Comparison of ENCODE assay signal across 11 cellular contexts in the genomic region with DNA sequence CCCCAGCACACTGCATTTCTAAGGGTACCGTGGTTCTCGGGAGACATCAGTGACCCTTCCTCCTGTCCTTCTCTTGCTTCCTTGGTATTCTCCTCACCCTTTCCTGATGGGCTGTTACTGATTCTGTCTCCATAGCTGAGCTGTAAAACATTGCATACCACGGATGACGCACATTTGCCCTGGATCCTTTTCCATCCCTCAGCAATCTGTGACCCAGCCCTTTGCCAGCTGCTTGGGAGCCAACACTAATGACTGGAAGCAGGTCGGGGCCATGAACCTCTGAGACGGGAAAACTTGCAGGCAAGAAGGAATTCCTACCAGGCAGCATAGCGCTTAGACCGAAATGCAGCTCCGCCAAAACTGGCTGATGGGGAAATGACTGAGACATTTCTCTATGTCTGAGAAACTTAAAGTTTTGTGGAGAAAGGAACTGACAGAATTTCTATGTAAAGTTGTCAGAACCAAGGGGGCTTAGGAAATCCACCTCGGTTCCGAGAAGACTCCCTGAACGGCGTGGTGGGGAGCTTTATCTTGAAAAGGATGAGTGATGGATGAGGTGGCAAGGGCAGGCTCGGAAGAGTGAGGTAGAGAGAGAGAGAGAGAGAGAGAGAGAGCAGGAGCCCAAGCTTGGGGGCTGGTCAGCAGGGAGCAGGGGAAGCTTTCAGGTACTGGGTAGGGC. TPM values are rescaled to one million over a fixed set of nuclear protein-coding genes. Genes with fewer than 3 reads are reported as not detected.
DNase-seq lines count a peak whose midpoint lies in the region; ATAC-seq and TF ChIP-seq lines count a peak whose summit lies in the region.
"Had no signal": no experiment of that assay in that cellular context is flagged by ENCODE, and none has a peak within 500 bp of the region (broad histone marks: within the 10 kb centered on the region; RNA-seq: fewer than 3 reads in every experiment).

No MANE protein-coding gene starts in this region.

- H3K36me3 ChIP-seq in suprapubic skin: no peaks in the 10 kb centered on the region
- H3K36me3 ChIP-seq: transverse colon had no signal

- H3K4me3 Mint-ChIP-seq in activated naive CD4-positive, alpha-beta T cell treated with anti-CD3 and anti-CD28 coated beads, Interleukin-2, amount 50 U/mL, for 24 hours: no peak overlapping the region
- H3K4me3 Mint-ChIP-seq in WTC11: peak overlapping the region; percentile 40
- H3K4me3 Mint-ChIP-seq in activated naive CD4-positive, alpha-beta T cell treated with anti-CD3 and anti-CD28 coated beads, Interleukin-2, amount 10 ng/mL, durations not matched to agents 7 days and 5 days: no peak overlapping the region

- ATAC-seq in activated naive CD4-positive, alpha-beta T cell treated with anti-CD3 and anti-CD28 coated beads, Interleukin-2, amount 50 U/mL, for 72 hours: no peak
- ATAC-seq in WTC11 (peak; percentile 27), HG03095 (IDR thresholded peaks at IDR 0.05; ENCODE audit: unreplicated experiment) (no peak)

- no peaks in the 10 kb centered on the region for H3K9me3 ChIP-seq in suprapubic skin
- H3K9me3 ChIP-seq: transverse colon had no signal

- no peak for DNase-seq in activated naive CD4-positive, alpha-beta T cell treated with anti-CD3 and anti-CD28 coated beads, Interleukin-2, amount 50 U/mL, for 72 hours (ENCODE audit: low spot score in 2 of 2)
- DNase-seq in WTC11 (ENCODE audit: low spot score) (no peak), fibroblast of villous mesenchyme (ENCODE audit: low read depth) (peak; percentile 95), suprapubic skin (ENCODE audit: low spot score in 2 of 2) (peak in 1 of 2 donors; percentile 90), putamen (ENCODE audit: low spot score) (no peak)
- no peak for DNase-seq in activated naive CD4-positive, alpha-beta T cell treated with anti-CD3 and anti-CD28 coated beads, Interleukin-2, amount 10 ng/mL, durations not matched to agents 7 days and 5 days
- DNase-seq: activated CD8-positive, alpha-beta memory T cell treated with anti-CD3 and anti-CD28 coated beads for 24 hours; transverse colon had no signal

- H3K27me3 Mint-ChIP-seq in activated naive CD4-positive, alpha-beta T cell treated with anti-CD3 and anti-CD28 coated beads, Interleukin-2, amount 50 U/mL, for 24 hours: peaks cover 16% of the 10 kb centered on the region
- H3K27me3 Mint-ChIP-seq in WTC11 (ENCODE audit: low read depth): no peaks in the 10 kb centered on the region
- peaks cover 53% of the 10 kb centered on the region for H3K27me3 Mint-ChIP-seq in activated naive CD4-positive, alpha-beta T cell treated with anti-CD3 and anti-CD28 coated beads, Interleukin-2, amount 10 ng/mL, durations not matched to agents 7 days and 5 days

- no peak for TF ChIP-seq POLR2A in suprapubic skin (IDR thresholded peaks at IDR 0.05)

- no peaks in the 10 kb centered on the region for H3K27me3 ChIP-seq in suprapubic skin
- H3K27me3 ChIP-seq: transverse colon had no signal

- H3K4me1 ChIP-seq in suprapubic skin: peaks cover 45% of the 10 kb centered on the region

- CTCF ChIA-PET in WTC11 (lab: Charles Lee): interaction anchor here (0.6 to 3.2 kb wide), 13 partner anchors 14 to 203 kb away, joined by 3 to 23 read pairs (median 4); a partner anchor contains a TSS
- CTCF ChIA-PET in activated naive CD4-positive, alpha-beta T cell treated with anti-CD3 and anti-CD28 coated beads, Interleukin-2, amount 10 ng/mL, durations not matched to agents 7 days and 5 days (lab: Charles Lee): no interaction called here

- H3K36me3 Mint-ChIP-seq in activated naive CD4-positive, alpha-beta T cell treated with anti-CD3 and anti-CD28 coated beads, Interleukin-2, amount 50 U/mL, for 24 hours: peaks cover 5% of the 10 kb centered on the region
- H3K36me3 Mint-ChIP-seq in activated naive CD4-positive, alpha-beta T cell treated with anti-CD3 and anti-CD28 coated beads, Interleukin-2, amount 50 U/mL, for 72 hours: peaks cover 3 to 6% of the 10 kb centered on the region in 2 donors
- no peaks in the 10 kb centered on the region for H3K36me3 Mint-ChIP-seq in WTC11
- no peaks in the 10 kb centered on the region for H3K36me3 Mint-ChIP-seq in activated naive CD4-positive, alpha-beta T cell treated with anti-CD3 and anti-CD28 coated beads, Interleukin-2, amount 10 ng/mL, durations not matched to agents 7 days and 5 days
- H3K36me3 Mint-ChIP-seq: CD14-positive monocyte had no signal

- WGBS in suprapubic skin: 34% methylated on average over 14 of the region's 14 CpGs

- TF ChIP-seq EP300 in suprapubic skin (IDR thresholded peaks at IDR 0.05): no peak

- peak overlapping the region; percentile 55 for H3K27ac Mint-ChIP-seq in activated naive CD4-positive, alpha-beta T cell treated with anti-CD3 and anti-CD28 coated beads, Interleukin-2, amount 50 U/mL, for 24 hours
- H3K27ac Mint-ChIP-seq in activated naive CD4-positive, alpha-beta T cell treated with anti-CD3 and anti-CD28 coated beads, Interleukin-2, amount 50 U/mL, for 72 hours: peak overlapping the region in 1 of 2 donors; percentile 73
- peak overlapping the region; percentile 80 for H3K27ac Mint-ChIP-seq in WTC11
- no peak overlapping the region for H3K27ac Mint-ChIP-seq in activated naive CD4-positive, alpha-beta T cell treated with anti-CD3 and anti-CD28 coated beads, Interleukin-2, amount 10 ng/mL, durations not matched to agents 7 days and 5 days
- H3K27ac Mint-ChIP-seq: CD14-positive monocyte had no signal

- POLR2A ChIA-PET in WTC11 (lab: Charles Lee): interaction anchor here (0.9 to 1.6 kb wide), 8 partner anchors 14 to 51 kb away, joined by 3 to 9 read pairs (median 5); a partner anchor contains a TSS

- TF ChIP-seq CTCF in WTC11 (IDR thresholded peaks at IDR 0.05): no peak
- TF ChIP-seq CTCF in fibroblast of villous mesenchyme (IDR thresholded peaks at IDR 0.05; ENCODE audit: insufficient read depth, low read depth, low read length): no peak
- no peak for TF ChIP-seq CTCF in suprapubic skin (IDR thresholded peaks at IDR 0.05)

- H3K27ac ChIP-seq in suprapubic skin: peak overlapping the region; percentile 91

- H3K9me3 Mint-ChIP-seq in activated naive CD4-positive, alpha-beta T cell treated with anti-CD3 and anti-CD28 coated beads, Interleukin-2, amount 50 U/mL, for 24 hours: peaks cover 13% of the 10 kb centered on the region
- peaks cover 3 to 8% of the 10 kb centered on the region in 2 donors for H3K9me3 Mint-ChIP-seq in activated naive CD4-positive, alpha-beta T cell treated with anti-CD3 and anti-CD28 coated beads, Interleukin-2, amount 50 U/mL, for 72 hours
- H3K9me3 Mint-ChIP-seq in WTC11: no peaks in the 10 kb centered on the region
- no peaks in the 10 kb centered on the region for H3K9me3 Mint-ChIP-seq in activated naive CD4-positive, alpha-beta T cell treated with anti-CD3 and anti-CD28 coated beads, Interleukin-2, amount 10 ng/mL, durations not matched to agents 7 days and 5 days
- H3K9me3 Mint-ChIP-seq: CD14-positive monocyte had no signal

- H3K4me3 ChIP-seq in fibroblast of villous mesenchyme (ENCODE audit: low read depth, low read length): no peak overlapping the region
- H3K4me3 ChIP-seq in suprapubic skin: no peak overlapping the region
- H3K4me3 ChIP-seq: transverse colon had no signal

- peaks cover 20% of the 10 kb centered on the region for H3K4me1 Mint-ChIP-seq in activated naive CD4-positive, alpha-beta T cell treated with anti-CD3 and anti-CD28 coated beads, Interleukin-2, amount 50 U/mL, for 24 hours
- H3K4me1 Mint-ChIP-seq in WTC11: peaks cover 30% of the 10 kb centered on the region
- peaks cover 8% of the 10 kb centered on the region for H3K4me1 Mint-ChIP-seq in activated naive CD4-positive, alpha-beta T cell treated with anti-CD3 and anti-CD28 coated beads, Interleukin-2, amount 10 ng/mL, durations not matched to agents 7 days and 5 days

TF ChIP-seq in WTC11, 78 proteins besides CTCF, POLR2A, EP300 and RAD21 (continues in another document):
- no peak for TF ChIP-seq NR2C2 (CRISPR knock-in tag; IDR thresholded peaks at IDR 0.05)
- TF ChIP-seq, protein P1, sequence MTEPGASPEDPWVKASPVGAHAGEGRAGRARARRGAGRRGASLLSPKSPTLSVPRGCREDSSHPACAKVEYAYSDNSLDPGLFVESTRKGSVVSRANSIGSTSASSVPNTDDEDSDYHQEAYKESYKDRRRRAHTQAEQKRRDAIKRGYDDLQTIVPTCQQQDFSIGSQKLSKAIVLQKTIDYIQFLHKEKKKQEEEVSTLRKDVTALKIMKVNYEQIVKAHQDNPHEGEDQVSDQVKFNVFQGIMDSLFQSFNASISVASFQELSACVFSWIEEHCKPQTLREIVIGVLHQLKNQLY (CRISPR knock-in tag; IDR thresholded peaks at IDR 0.05): no peak
- TF ChIP-seq, protein P2, sequence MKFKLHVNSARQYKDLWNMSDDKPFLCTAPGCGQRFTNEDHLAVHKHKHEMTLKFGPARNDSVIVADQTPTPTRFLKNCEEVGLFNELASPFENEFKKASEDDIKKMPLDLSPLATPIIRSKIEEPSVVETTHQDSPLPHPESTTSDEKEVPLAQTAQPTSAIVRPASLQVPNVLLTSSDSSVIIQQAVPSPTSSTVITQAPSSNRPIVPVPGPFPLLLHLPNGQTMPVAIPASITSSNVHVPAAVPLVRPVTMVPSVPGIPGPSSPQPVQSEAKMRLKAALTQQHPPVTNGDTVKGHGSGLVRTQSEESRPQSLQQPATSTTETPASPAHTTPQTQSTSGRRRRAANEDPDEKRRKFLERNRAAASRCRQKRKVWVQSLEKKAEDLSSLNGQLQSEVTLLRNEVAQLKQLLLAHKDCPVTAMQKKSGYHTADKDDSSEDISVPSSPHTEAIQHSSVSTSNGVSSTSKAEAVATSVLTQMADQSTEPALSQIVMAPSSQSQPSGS (CRISPR knock-in tag; IDR thresholded peaks at IDR 0.05; ENCODE audit: borderline replicate concordance, low read depth): no peak
- no peak for TF ChIP-seq TCF7 (CRISPR knock-in tag; IDR thresholded peaks at IDR 0.05; ENCODE audit: low read depth)

RNA-seq across cellular contexts. Expression of a gene that starts 19.2 kb away (rescaled TPM):
- under 1 TPM in 1 of 2 donors, not detected in 1; 0.43 TPM for total RNA-seq in activated naive CD4-positive, alpha-beta T cell treated with anti-CD3 and anti-CD28 coated beads, Interleukin-2, amount 50 U/mL, for 72 hours
- 591 to 627 TPM (median 616 TPM) in 3 replicates for total RNA-seq in WTC11 (2021)
- 4.8 and 5.2 TPM in 2 replicates for total RNA-seq in fibroblast of villous mesenchyme
- total RNA-seq in suprapubic skin: 10 to 100 TPM in 3 of 4 donors, 1 to 10 TPM in 1; 9.2 to 19.3 (median 13.2) TPM

RNA-seq across cellular contexts. Expression of a gene that starts 50.5 kb away (rescaled TPM):
- total RNA-seq in activated naive CD4-positive, alpha-beta T cell treated with anti-CD3 and anti-CD28 coated beads, Interleukin-2, amount 50 U/mL, for 72 hours: 10 to 100 TPM; 14.6 to 37.7 TPM
- total RNA-seq in WTC11 (2021): 30.2 to 38.2 TPM (median 32.5 TPM) in 3 replicates
- total RNA-seq in fibroblast of villous mesenchyme: 19.9 and 29.0 TPM in 2 replicates
- total RNA-seq in suprapubic skin: 10 to 100 TPM; 11.4 to 32.6 (median 21.1) TPM

RNA-seq across cellular contexts. Expression of a gene that starts 50.9 kb away (rescaled TPM):
- total RNA-seq in activated naive CD4-positive, alpha-beta T cell treated with anti-CD3 and anti-CD28 coated beads, Interleukin-2, amount 50 U/mL, for 72 hours: 1 to 10 TPM; 1.8 to 3.8 TPM
- total RNA-seq in WTC11 (2021) (357 to 403 TPM (median 394 TPM) in 3 replicates), fibroblast of villous mesenchyme (81.5 and 90.7 TPM in 2 replicates), suprapubic skin (100 to 1,000 TPM; 121 to 338 (median 242) TPM)

Comparison
In these comparisons a context has a peak if more than half of its experiments do, and no peak if none do; other contexts are left out.
1. RNA of a gene that starts 19.2 kb away (total RNA-seq): 591 to 627 TPM in WTC11; 9.2 to 19.3 TPM in suprapubic skin, 4.8 to 5.2 TPM in fibroblast of villous mesenchyme and 0.43 TPM in activated naive CD4-positive, alpha-beta T cell treated with anti-CD3 and anti-CD28 coated beads, Interleukin-2, amount 50 U/mL, for 72 hours; every median in the first group is over 10 times any median in the second.
2. RNA of a gene that starts 50.9 kb away (total RNA-seq): 357 to 403 TPM in WTC11, 121 to 338 TPM in suprapubic skin and 81.5 to 90.7 TPM in fibroblast of villous mesenchyme; 1.8 to 3.8 TPM in activated naive CD4-positive, alpha-beta T cell treated with anti-CD3 and anti-CD28 coated beads, Interleukin-2, amount 50 U/mL, for 72 hours; every median in the first group is over 10 times any median in the second.